ENCODE assay signal across 16 cellular contexts in genomic region chr13:36310417-36311108, GRCh38. TPM values are rescaled to one million over a fixed set of nuclear protein-coding genes. Genes with fewer than 3 reads are reported as not detected.
DNase-seq lines count a peak whose midpoint lies in the region; ATAC-seq and TF ChIP-seq lines count a peak whose summit lies in the region.
"Had no signal": no experiment of that assay in that cellular context is flagged by ENCODE, and none has a peak within 500 bp of the region (broad histone marks: within the 10 kb centered on the region; RNA-seq: fewer than 3 reads in every experiment).

No MANE protein-coding gene starts in this region.

- H3K36me3 ChIP-seq in PC-9 (ENCODE audit: low read depth): peaks cover 33% of the 10 kb centered on the region

- TF ChIP-seq CTCF in fibroblast of mammary gland (conservative IDR thresholded peaks at IDR 0.05; ENCODE audit: control insufficient read depth, insufficient read depth, low read depth, low read length): no peak
- no peak for TF ChIP-seq CTCF in PC-9 (conservative IDR thresholded peaks at IDR 0.05)

- H3K79me2 ChIP-seq in PC-9 (ENCODE audit: low read depth): no peaks in the 10 kb centered on the region

- no peaks in the 10 kb centered on the region for H3K9me2 ChIP-seq in PC-9 (ENCODE audit: insufficient read depth)

- H3K4me3 ChIP-seq in fibroblast of mammary gland (ENCODE audit: control insufficient read depth, low read depth, low read length): no peak overlapping the region
- H3K4me3 ChIP-seq in PC-9: no peak overlapping the region
- H3K4me3 ChIP-seq: A549 had no signal

- CTCF ChIA-PET in PC-9 (lab: Charles Lee): no interaction called here

- peaks cover 4% of the 10 kb centered on the region; the same call in 1 of the 2 replicates for H4K20me1 ChIP-seq in PC-9 (ENCODE audit: insufficient read depth)

- H3K27ac ChIP-seq in PC-9: no peak overlapping the region
- H3K27ac ChIP-seq: A549 had no signal

- no peaks in the 10 kb centered on the region for H3F3A ChIP-seq in PC-9 (ENCODE audit: insufficient read depth, low read depth)

- no peak overlapping the region for H3K4me2 ChIP-seq in PC-9
- H3K4me2 ChIP-seq: A549 had no signal

- intact Hi-C loops in PC-9 (cut with micrococcal nuclease; ENCODE audit: unreplicated experiment): no loop called here

- no peaks in the 10 kb centered on the region for H3K4me1 ChIP-seq in PC-9 (replicated peaks; ENCODE audit: insufficient read depth)
- H3K4me1 ChIP-seq: A549 had no signal

- ATAC-seq in GM19463 (IDR thresholded peaks at IDR 0.05; ENCODE audit: unreplicated experiment): peak; percentile 79
- peak; percentile 83 for ATAC-seq in HG03565 (IDR thresholded peaks at IDR 0.05; ENCODE audit: unreplicated experiment)
- ATAC-seq: A549 had no signal

- DNase-seq in CD1c-positive myeloid dendritic cell (ENCODE audit: extremely low spot score) (peak; percentile 2), fibroblast of mammary gland (ENCODE audit: low read depth) (peak; percentile 40), foreskin melanocyte (no peak), PC-9 (no peak), NCI-H774 (lab: John Stamatoyannopoulos, UW) (no peak), middle frontal gyrus (ENCODE audit: extremely low spot score, low spot score) (no peak)
- DNase-seq: activated CD4-positive, CD25-positive, alpha-beta regulatory T cell treated with anti-CD3 and anti-CD28 coated beads, Interleukin-2, amount 50 U/mL, for 72 hours; activated naive CD4-positive, alpha-beta T cell treated with anti-CD3 and anti-CD28 coated beads for 36 hours; NCI-H345; SHP77; stimulated activated CD4-positive, alpha-beta T cell treated with anti-CD3 and anti-CD28 coated beads, Interleukin-12 subunit alpha, Interleukin-12 subunit beta, amount 100 ng/mL, for 4 hours; stimulated activated naive B cell treated with anti-CD40 and anti-IgM and Interleukin-4, amounts not matched to agents 10 μg/mL and 1 μg/mL and 100 μg/mL, for 72 hours had no signal

- H2AFZ ChIP-seq in PC-9: no peak overlapping the region

- POLR2A ChIA-PET in PC-9 (lab: Charles Lee; ENCODE audit: unreplicated experiment): no interaction called here

- no peaks in the 10 kb centered on the region for H3K27me3 ChIP-seq in PC-9 (ENCODE audit: insufficient read depth, low read depth)

- no peaks in the 10 kb centered on the region for H3K9me3 ChIP-seq in PC-9 (ENCODE audit: insufficient read depth, low read depth)
- H3K9me3 ChIP-seq: A549 had no signal

- BruUV-seq in PC-9 (replicated peaks; lab: Mats Ljungman, UMichigan): no TSS peak

RNA-seq across cellular contexts. Expression of gene CCDC169, which starts 12.9 kb away (rescaled TPM):
- total RNA-seq in PC-9 (2021): 6.5 and 6.9 TPM in 2 replicates
- total RNA-seq: T-helper 2 cell treated with Interferon-gamma antibody and Interleukin-4, amounts not matched to agents 100 ng/mL and 5 ng/mL, for 36 hours had no signal

RNA-seq across cellular contexts. Expression of gene SPART, which starts 35.6 kb away (rescaled TPM):
- total RNA-seq in PC-9 (2021): 36.2 and 51.4 TPM in 2 replicates

Comparison
In these comparisons a context has a peak if more than half of its experiments do, and no peak if none do; other contexts are left out.
1. DNase-seq: peak in CD1c-positive myeloid dendritic cell (single experiment) and fibroblast of mammary gland (single experiment); none in foreskin melanocyte (single experiment), PC-9 (0 of 2), NCI-H774 (single experiment) and middle frontal gyrus (single experiment).